ENCODE assay signal across 1 cellular context in the genomic region with DNA sequence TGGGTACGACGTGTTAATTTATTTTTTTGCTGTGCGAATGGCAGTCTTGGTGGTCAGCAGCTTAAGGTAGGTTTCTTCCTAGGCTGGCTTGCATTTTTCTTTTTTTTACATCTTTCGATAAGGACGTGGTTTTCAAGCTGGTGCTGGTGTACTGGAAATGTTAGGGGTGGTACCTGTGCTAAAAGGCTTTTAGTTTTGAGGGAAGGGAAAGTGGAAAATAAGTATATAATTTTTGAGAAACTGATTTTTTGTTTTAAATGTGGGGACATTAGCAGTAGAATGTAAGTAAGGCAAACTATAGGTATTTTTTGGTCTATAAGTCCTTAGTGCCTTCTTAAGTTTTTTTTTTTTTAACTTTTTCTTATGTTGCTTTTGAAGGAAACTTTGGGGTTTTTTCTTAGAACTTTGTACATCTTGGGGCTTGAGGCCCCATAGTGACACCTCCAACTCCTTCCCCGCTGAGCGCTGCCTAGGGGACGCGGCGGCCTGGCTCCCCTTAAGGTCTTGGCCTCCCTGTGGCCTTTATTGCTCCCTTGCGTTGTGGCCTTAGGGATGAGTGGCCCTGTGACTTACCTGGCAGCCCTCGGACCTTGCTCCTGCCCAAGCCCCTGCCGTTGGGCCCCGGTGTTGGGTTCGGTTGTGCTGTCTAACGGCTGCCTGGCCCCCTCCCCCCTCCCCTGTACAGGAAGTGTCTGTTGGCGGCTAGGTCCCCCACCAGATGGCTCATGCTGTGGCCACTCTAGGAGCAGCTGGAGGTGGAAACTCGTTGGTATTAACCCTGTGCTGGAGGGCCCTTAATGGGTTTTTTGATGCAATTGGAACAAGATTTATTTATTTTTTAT.
A peak's percentile ranks its signal among the peaks of the same experiment; 100 is the strongest.
TF ChIP-seq lines count a peak whose summit lies in the region.

No MANE protein-coding gene starts in this region.

TF ChIP-seq in HepG2, 621 proteins besides CTCF, POLR2A, EP300 and RAD21 (continued from another document and continues in another):
- TF ChIP-seq, protein P1, sequence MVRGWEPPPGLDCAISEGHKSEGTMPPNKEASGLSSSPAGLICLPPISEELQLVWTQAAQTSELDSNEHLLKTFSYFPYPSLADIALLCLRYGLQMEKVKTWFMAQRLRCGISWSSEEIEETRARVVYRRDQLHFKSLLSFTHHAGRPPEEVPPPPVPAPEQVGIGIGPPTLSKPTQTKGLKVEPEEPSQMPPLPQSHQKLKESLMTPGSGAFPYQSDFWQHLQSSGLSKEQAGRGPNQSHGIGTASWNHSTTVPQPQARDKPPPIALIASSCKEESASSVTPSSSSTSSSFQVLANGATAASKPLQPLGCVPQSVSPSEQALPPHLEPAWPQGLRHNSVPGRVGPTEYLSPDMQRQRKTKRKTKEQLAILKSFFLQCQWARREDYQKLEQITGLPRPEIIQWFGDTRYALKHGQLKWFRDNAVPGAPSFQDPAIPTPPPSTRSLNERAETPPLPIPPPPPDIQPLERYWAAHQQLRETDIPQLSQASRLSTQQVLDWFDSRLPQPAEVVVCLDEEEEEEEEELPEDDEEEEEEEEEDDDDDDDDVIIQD (CRISPR knock-in tag; IDR thresholded peaks at IDR 0.05; ENCODE audit: low read depth): peak; percentile 97
- peak; percentile 58 for TF ChIP-seq RNF2 (conservative IDR thresholded peaks at IDR 0.05; ENCODE audit: low read depth)
- no peak for TF ChIP-seq ZNF879 (CRISPR knock-in tag; IDR thresholded peaks at IDR 0.05)
- peak; percentile 90 for TF ChIP-seq ZNF557 (CRISPR knock-in tag; IDR thresholded peaks at IDR 0.05)
- no peak; the same call in 1 of the 2 replicates for TF ChIP-seq ZC3H4 (CRISPR knock-in tag; IDR thresholded peaks at IDR 0.05; ENCODE audit: borderline replicate concordance)
- TF ChIP-seq ZNF317 (CRISPR knock-in tag; IDR thresholded peaks at IDR 0.05): peak; percentile 92
- TF ChIP-seq ELF4 (CRISPR knock-in tag; IDR thresholded peaks at IDR 0.05; ENCODE audit: borderline replicate concordance): no peak
- peak; percentile 98 for TF ChIP-seq ZNF891 (CRISPR knock-in tag; IDR thresholded peaks at IDR 0.05)
- peak; percentile 95 for TF ChIP-seq CCDC6 (CRISPR knock-in tag; IDR thresholded peaks at IDR 0.05)
- TF ChIP-seq FLYWCH1 (CRISPR knock-in tag; IDR thresholded peaks at IDR 0.05): no peak
- peak; percentile 75 for TF ChIP-seq SOX5 (CRISPR knock-in tag; IDR thresholded peaks at IDR 0.05; ENCODE audit: borderline replicate concordance)
- peak; percentile 91 for TF ChIP-seq ZNF160 (CRISPR knock-in tag; IDR thresholded peaks at IDR 0.05)
- peak; percentile 91 for TF ChIP-seq ZBTB7A (CRISPR knock-in tag; IDR thresholded peaks at IDR 0.05)
- TF ChIP-seq, protein P2, sequence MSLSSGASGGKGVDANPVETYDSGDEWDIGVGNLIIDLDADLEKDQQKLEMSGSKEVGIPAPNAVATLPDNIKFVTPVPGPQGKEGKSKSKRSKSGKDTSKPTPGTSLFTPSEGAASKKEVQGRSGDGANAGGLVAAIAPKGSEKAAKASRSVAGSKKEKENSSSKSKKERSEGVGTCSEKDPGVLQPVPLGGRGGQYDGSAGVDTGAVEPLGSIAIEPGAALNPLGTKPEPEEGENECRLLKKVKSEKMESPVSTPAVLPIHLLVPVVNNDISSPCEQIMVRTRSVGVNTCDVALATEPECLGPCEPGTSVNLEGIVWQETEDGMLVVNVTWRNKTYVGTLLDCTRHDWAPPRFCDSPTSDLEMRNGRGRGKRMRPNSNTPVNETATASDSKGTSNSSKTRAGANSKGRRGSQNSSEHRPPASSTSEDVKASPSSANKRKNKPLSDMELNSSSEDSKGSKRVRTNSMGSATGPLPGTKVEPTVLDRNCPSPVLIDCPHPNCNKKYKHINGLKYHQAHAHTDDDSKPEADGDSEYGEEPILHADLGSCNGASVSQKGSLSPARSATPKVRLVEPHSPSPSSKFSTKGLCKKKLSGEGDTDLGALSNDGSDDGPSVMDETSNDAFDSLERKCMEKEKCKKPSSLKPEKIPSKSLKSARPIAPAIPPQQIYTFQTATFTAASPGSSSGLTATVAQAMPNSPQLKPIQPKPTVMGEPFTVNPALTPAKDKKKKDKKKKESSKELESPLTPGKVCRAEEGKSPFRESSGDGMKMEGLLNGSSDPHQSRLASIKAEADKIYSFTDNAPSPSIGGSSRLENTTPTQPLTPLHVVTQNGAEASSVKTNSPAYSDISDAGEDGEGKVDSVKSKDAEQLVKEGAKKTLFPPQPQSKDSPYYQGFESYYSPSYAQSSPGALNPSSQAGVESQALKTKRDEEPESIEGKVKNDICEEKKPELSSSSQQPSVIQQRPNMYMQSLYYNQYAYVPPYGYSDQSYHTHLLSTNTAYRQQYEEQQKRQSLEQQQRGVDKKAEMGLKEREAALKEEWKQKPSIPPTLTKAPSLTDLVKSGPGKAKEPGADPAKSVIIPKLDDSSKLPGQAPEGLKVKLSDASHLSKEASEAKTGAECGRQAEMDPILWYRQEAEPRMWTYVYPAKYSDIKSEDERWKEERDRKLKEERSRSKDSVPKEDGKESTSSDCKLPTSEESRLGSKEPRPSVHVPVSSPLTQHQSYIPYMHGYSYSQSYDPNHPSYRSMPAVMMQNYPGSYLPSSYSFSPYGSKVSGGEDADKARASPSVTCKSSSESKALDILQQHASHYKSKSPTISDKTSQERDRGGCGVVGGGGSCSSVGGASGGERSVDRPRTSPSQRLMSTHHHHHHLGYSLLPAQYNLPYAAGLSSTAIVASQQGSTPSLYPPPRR (CRISPR knock-in tag; IDR thresholded peaks at IDR 0.05; ENCODE audit: borderline replicate concordance): peak; percentile 84
- TF ChIP-seq, protein P3, sequence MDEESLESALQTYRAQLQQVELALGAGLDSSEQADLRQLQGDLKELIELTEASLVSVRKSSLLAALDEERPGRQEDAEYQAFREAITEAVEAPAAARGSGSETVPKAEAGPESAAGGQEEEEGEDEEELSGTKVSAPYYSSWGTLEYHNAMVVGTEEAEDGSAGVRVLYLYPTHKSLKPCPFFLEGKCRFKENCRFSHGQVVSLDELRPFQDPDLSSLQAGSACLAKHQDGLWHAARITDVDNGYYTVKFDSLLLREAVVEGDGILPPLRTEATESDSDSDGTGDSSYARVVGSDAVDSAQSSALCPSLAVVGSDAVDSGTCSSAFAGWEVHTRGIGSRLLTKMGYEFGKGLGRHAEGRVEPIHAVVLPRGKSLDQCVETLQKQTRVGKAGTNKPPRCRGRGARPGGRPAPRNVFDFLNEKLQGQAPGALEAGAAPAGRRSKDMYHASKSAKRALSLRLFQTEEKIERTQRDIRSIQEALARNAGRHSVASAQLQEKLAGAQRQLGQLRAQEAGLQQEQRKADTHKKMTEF (CRISPR knock-in tag; IDR thresholded peaks at IDR 0.05): peak; percentile 98
- TF ChIP-seq SALL2 (CRISPR knock-in tag; IDR thresholded peaks at IDR 0.05): peak; percentile 99
- peak; percentile 73 for TF ChIP-seq CBX1 (IDR thresholded peaks at IDR 0.05; ENCODE audit: low read depth)
- peak; percentile 80; the same call in 1 of the 2 replicates for TF ChIP-seq ZSCAN29 (CRISPR knock-in tag; conservative IDR thresholded peaks at IDR 0.05)
- 0 out of 2 replicates have a peak, but pooled peaks have one; percentile 0 for TF ChIP-seq SP5 (CRISPR knock-in tag; IDR thresholded peaks at IDR 0.05; ENCODE audit: borderline replicate concordance, low read depth)
- TF ChIP-seq ZNF563 (CRISPR knock-in tag; IDR thresholded peaks at IDR 0.05): no peak; the same call in 1 of the 2 replicates
- TF ChIP-seq BORCS8-MEF2B (CRISPR knock-in tag; IDR thresholded peaks at IDR 0.05): peak; percentile 98
- TF ChIP-seq, protein P4, sequence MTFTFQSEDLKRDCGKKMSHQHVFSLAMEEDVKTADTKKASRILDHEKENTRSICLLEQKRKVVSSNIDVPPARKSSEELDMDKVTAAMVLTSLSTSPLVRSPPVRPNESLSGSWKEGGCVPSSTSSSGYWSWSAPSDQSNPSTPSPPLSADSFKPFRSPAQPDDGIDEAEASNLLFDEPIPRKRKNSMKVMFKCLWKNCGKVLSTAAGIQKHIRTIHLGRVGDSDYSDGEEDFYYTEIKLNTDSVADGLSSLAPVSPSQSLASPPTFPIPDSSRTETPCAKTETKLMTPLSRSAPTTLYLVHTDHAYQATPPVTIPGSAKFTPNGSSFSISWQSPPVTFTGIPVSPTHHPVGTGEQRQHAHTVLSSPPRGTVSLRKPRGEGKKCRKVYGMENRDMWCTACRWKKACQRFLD (CRISPR knock-in tag; IDR thresholded peaks at IDR 0.05; ENCODE audit: borderline replicate concordance): peak; percentile 87; the same call in 1 of the 2 replicates
- peak; percentile 55; the same call in 1 of the 2 replicates for TF ChIP-seq CEBPG (CRISPR knock-in tag; IDR thresholded peaks at IDR 0.05)
- peak; percentile 58; the same call in 1 of the 2 replicates for TF ChIP-seq GFI1 (CRISPR knock-in tag; IDR thresholded peaks at IDR 0.05; ENCODE audit: borderline replicate concordance)
- TF ChIP-seq SRSF1 (optimal IDR thresholded peaks at IDR 0.05; ENCODE audit: low read depth, low read length): peak; percentile 78
- TF ChIP-seq FOXM1 (CRISPR knock-in tag; IDR thresholded peaks at IDR 0.05): peak; percentile 53; the same call in 1 of the 2 replicates
- TF ChIP-seq, protein P5, sequence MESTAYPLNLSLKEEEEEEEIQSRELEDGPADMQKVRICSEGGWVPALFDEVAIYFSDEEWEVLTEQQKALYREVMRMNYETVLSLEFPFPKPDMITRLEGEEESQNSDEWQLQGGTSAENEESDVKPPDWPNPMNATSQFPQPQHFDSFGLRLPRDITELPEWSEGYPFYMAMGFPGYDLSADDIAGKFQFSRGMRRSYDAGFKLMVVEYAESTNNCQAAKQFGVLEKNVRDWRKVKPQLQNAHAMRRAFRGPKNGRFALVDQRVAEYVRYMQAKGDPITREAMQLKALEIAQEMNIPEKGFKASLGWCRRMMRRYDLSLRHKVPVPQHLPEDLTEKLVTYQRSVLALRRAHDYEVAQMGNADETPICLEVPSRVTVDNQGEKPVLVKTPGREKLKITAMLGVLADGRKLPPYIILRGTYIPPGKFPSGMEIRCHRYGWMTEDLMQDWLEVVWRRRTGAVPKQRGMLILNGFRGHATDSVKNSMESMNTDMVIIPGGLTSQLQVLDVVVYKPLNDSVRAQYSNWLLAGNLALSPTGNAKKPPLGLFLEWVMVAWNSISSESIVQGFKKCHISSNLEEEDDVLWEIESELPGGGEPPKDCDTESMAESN (CRISPR knock-in tag; conservative IDR thresholded peaks at IDR 0.05): peak; percentile 93
- TF ChIP-seq ZNF75D (CRISPR knock-in tag; IDR thresholded peaks at IDR 0.05; ENCODE audit: borderline replicate concordance): no peak
- TF ChIP-seq CCAR2 (optimal IDR thresholded peaks at IDR 0.05; ENCODE audit: low read depth, low read length): peak; percentile 99
- peak; percentile 96 for TF ChIP-seq AKAP8 (CRISPR knock-in tag; IDR thresholded peaks at IDR 0.05)
- peak; percentile 98 for TF ChIP-seq HDAC1 (CRISPR knock-in tag; IDR thresholded peaks at IDR 0.05)
- TF ChIP-seq, protein P6, sequence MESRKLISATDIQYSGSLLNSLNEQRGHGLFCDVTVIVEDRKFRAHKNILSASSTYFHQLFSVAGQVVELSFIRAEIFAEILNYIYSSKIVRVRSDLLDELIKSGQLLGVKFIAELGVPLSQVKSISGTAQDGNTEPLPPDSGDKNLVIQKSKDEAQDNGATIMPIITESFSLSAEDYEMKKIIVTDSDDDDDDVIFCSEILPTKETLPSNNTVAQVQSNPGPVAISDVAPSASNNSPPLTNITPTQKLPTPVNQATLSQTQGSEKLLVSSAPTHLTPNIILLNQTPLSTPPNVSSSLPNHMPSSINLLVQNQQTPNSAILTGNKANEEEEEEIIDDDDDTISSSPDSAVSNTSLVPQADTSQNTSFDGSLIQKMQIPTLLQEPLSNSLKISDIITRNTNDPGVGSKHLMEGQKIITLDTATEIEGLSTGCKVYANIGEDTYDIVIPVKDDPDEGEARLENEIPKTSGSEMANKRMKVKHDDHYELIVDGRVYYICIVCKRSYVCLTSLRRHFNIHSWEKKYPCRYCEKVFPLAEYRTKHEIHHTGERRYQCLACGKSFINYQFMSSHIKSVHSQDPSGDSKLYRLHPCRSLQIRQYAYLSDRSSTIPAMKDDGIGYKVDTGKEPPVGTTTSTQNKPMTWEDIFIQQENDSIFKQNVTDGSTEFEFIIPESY (CRISPR knock-in tag; IDR thresholded peaks at IDR 0.05): peak; percentile 81
- peak; percentile 89; the same call in 1 of the 2 replicates for TF ChIP-seq ZNF224 (CRISPR knock-in tag; IDR thresholded peaks at IDR 0.05)
- TF ChIP-seq ZMYM4 (CRISPR knock-in tag; IDR thresholded peaks at IDR 0.05): peak; percentile 99
- TF ChIP-seq ZC3H13 (CRISPR knock-in tag; IDR thresholded peaks at IDR 0.05): no peak
- TF ChIP-seq, protein P7, sequence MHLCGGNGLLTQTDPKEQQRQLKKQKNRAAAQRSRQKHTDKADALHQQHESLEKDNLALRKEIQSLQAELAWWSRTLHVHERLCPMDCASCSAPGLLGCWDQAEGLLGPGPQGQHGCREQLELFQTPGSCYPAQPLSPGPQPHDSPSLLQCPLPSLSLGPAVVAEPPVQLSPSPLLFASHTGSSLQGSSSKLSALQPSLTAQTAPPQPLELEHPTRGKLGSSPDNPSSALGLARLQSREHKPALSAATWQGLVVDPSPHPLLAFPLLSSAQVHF (CRISPR knock-in tag; IDR thresholded peaks at IDR 0.05): no peak
- TF ChIP-seq ZNF790 (CRISPR knock-in tag; IDR thresholded peaks at IDR 0.05; ENCODE audit: borderline replicate concordance): no peak
- TF ChIP-seq HNF4A (CRISPR knock-in tag; IDR thresholded peaks at IDR 0.05): peak; percentile 93
- TF ChIP-seq, protein P8, sequence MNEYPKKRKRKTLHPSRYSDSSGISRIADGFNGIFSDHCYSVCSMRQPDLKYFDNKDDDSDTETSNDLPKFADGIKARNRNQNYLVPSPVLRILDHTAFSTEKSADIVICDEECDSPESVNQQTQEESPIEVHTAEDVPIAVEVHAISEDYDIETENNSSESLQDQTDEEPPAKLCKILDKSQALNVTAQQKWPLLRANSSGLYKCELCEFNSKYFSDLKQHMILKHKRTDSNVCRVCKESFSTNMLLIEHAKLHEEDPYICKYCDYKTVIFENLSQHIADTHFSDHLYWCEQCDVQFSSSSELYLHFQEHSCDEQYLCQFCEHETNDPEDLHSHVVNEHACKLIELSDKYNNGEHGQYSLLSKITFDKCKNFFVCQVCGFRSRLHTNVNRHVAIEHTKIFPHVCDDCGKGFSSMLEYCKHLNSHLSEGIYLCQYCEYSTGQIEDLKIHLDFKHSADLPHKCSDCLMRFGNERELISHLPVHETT (CRISPR knock-in tag; conservative IDR thresholded peaks at IDR 0.05): peak; percentile 99
- TF ChIP-seq MEIS2 (CRISPR knock-in tag; IDR thresholded peaks at IDR 0.05): peak; percentile 88; the same call in 1 of the 2 replicates
- peak; percentile 88; the same call in 1 of the 2 replicates for TF ChIP-seq ZNF451 (CRISPR knock-in tag; IDR thresholded peaks at IDR 0.05)
- peak; percentile 82; the same call in 1 of the 2 replicates for TF ChIP-seq ZNF232 (CRISPR knock-in tag; IDR thresholded peaks at IDR 0.05; ENCODE audit: borderline replicate concordance)
- peak; percentile 88; the same call in 1 of the 3 replicates for TF ChIP-seq MXI1 (IDR thresholded peaks at IDR 0.05; ENCODE audit: borderline replicate concordance, low read depth, low read length)
- peak; percentile 77; the same call in 1 of the 2 replicates for TF ChIP-seq ZNF570 (CRISPR knock-in tag; IDR thresholded peaks at IDR 0.05; ENCODE audit: borderline replicate concordance)
- no peak for TF ChIP-seq ZNF207 (IDR thresholded peaks at IDR 0.05; ENCODE audit: borderline replicate concordance)
- TF ChIP-seq NAIF1 (CRISPR knock-in tag; IDR thresholded peaks at IDR 0.05; ENCODE audit: borderline replicate concordance): peak; percentile 61; the same call in 1 of the 2 replicates
